11 cellular contexts compared by ENCODE assay signal in genomic region chr2:238684362-238685326, GRCh38.
DNase-seq lines count a peak whose midpoint lies in the region; ATAC-seq, FAIRE-seq and TF ChIP-seq lines count a peak whose summit lies in the region.
"Had no signal": no experiment of that assay in that cellular context is flagged by ENCODE, and none has a peak within 500 bp of the region (broad histone marks: within the 10 kb centered on the region; RNA-seq: fewer than 3 reads in every experiment).

No MANE protein-coding gene starts in this region.

- no peaks in the 10 kb centered on the region for H3K36me3 ChIP-seq in astrocyte (ENCODE audit: insufficient read depth, low read length)
- no peaks in the 10 kb centered on the region for H3K36me3 ChIP-seq in upper lobe of left lung
- no peaks in the 10 kb centered on the region for H3K36me3 ChIP-seq in CD4-positive, alpha-beta memory T cell (ENCODE audit: insufficient read depth, low read length)

- peak overlapping the region; percentile 36 for H3K9ac ChIP-seq in astrocyte (ENCODE audit: low read length)

- WGBS in upper lobe of left lung, 2 donors, result 64 to 65% methylated on average over 8 of the region's 8 CpGs

- H3K9me3 ChIP-seq in astrocyte (ENCODE audit: insufficient read depth, low read depth, low read length) (no peaks in the 10 kb centered on the region), upper lobe of left lung (no peaks in the 10 kb centered on the region)
- H3K9me3 ChIP-seq in CD4-positive, alpha-beta memory T cell (ENCODE audit: control insufficient read depth in 1 of 2, low read length in 2 of 2), result no peaks in the 10 kb centered on the region

- no peak overlapping the region for H3K4me3 Mint-ChIP-seq in activated CD8-positive, alpha-beta T cell treated with anti-CD3 and anti-CD28 coated beads for 36 hours
- H3K4me3 Mint-ChIP-seq in activated CD8-positive, alpha-beta T cell treated with anti-CD3 and anti-CD28 coated beads, Interleukin-2, amount 10 ng/mL, durations not matched to agents 7 days and 5 days, result no peak overlapping the region
- no peak overlapping the region for H3K4me3 Mint-ChIP-seq in astrocyte (ENCODE audit: unreplicated experiment)
- no peak overlapping the region for H3K4me3 Mint-ChIP-seq in CD4-positive, alpha-beta memory T cell
- H3K4me3 Mint-ChIP-seq: CD14-positive monocyte had no signal

- H4K20me1 ChIP-seq in astrocyte (ENCODE audit: insufficient read depth, low read length), result no peaks in the 10 kb centered on the region

- peak; percentile 93 for FAIRE-seq in astrocyte (lab: Jason Lieb, UNC)

- H3K27ac ChIP-seq in astrocyte (ENCODE audit: low read depth, low read length) (peak overlapping the region; percentile 82), upper lobe of left lung (peak overlapping the region in 3 of 4 donors; percentile 1 to 40 (median 32))
- H3K27ac ChIP-seq in CD4-positive, alpha-beta memory T cell (ENCODE audit: low read depth, low read length), result no peak overlapping the region

- H3K36me3 Mint-ChIP-seq in activated CD8-positive, alpha-beta T cell treated with anti-CD3 and anti-CD28 coated beads for 36 hours (ENCODE audit: low read depth), result no peaks in the 10 kb centered on the region
- no peaks in the 10 kb centered on the region for H3K36me3 Mint-ChIP-seq in activated CD8-positive, alpha-beta T cell treated with anti-CD3 and anti-CD28 coated beads, Interleukin-2, amount 10 ng/mL, durations not matched to agents 7 days and 5 days (ENCODE audit: low read depth)
- no peaks in the 10 kb centered on the region for H3K36me3 Mint-ChIP-seq in astrocyte (ENCODE audit: low read depth, unreplicated experiment)
- no peaks in the 10 kb centered on the region for H3K36me3 Mint-ChIP-seq in CD4-positive, alpha-beta memory T cell
- H3K36me3 Mint-ChIP-seq: CD14-positive monocyte had no signal

- peak in 2 of 4 donors; percentile 12 to 70 for TF ChIP-seq EP300 in upper lobe of left lung (IDR thresholded peaks at IDR 0.05)

- H3K27me3 ChIP-seq in astrocyte (ENCODE audit: insufficient read depth, low read length), result no peaks in the 10 kb centered on the region
- no peaks in the 10 kb centered on the region for H3K27me3 ChIP-seq in upper lobe of left lung
- H3K27me3 ChIP-seq in CD4-positive, alpha-beta memory T cell (ENCODE audit: insufficient read depth, low read length), result no peaks in the 10 kb centered on the region

- H3K4me1 Mint-ChIP-seq in activated CD8-positive, alpha-beta T cell treated with anti-CD3 and anti-CD28 coated beads for 36 hours (ENCODE audit: low read depth), result peaks cover 6% of the 10 kb centered on the region
- H3K4me1 Mint-ChIP-seq in activated CD8-positive, alpha-beta T cell treated with anti-CD3 and anti-CD28 coated beads, Interleukin-2, amount 10 ng/mL, durations not matched to agents 7 days and 5 days (ENCODE audit: low read depth), result no peaks in the 10 kb centered on the region
- peaks cover 5% of the 10 kb centered on the region for H3K4me1 Mint-ChIP-seq in astrocyte (ENCODE audit: low read depth, unreplicated experiment)
- H3K4me1 Mint-ChIP-seq in CD4-positive, alpha-beta memory T cell, result no peaks in the 10 kb centered on the region
- H3K4me1 Mint-ChIP-seq: CD14-positive monocyte had no signal

- no peak overlapping the region for H2AFZ ChIP-seq in astrocyte (ENCODE audit: low read depth, low read length)

- peak; percentile 37 for DNase-seq in activated CD8-positive, alpha-beta T cell treated with anti-CD3 and anti-CD28 coated beads for 36 hours
- no peak for DNase-seq in activated CD8-positive, alpha-beta T cell treated with anti-CD3 and anti-CD28 coated beads, Interleukin-2, amount 10 ng/mL, durations not matched to agents 7 days and 5 days
- peak; percentile 99 for DNase-seq in astrocyte (ENCODE audit: low read depth)
- peak; percentile 100 for DNase-seq in iris pigment epithelial cell (ENCODE audit: low read depth)
- DNase-seq in upper lobe of left lung, result no peak
- DNase-seq in mesenteric fat pad (ENCODE audit: low spot score), result no peak
- DNase-seq in CD4-positive, alpha-beta memory T cell, result no peak
- DNase-seq in COR-L47 (lab: John Stamatoyannopoulos, UW), result no peak
- DNase-seq: activated CD8-positive, alpha-beta memory T cell treated with anti-CD3 and anti-CD28 coated beads, Interleukin-2, amount 50 U/mL, for 4 hours; NCI-H1048 had no signal

- intact Hi-C loops in activated CD8-positive, alpha-beta T cell treated with anti-CD3 and anti-CD28 coated beads for 36 hours (cut with micrococcal nuclease), result no loop called here
- intact Hi-C loops in CD4-positive, alpha-beta memory T cell (cut with micrococcal nuclease), result no loop called here

- H3K4me2 ChIP-seq in astrocyte (ENCODE audit: low read length), result peak overlapping the region; percentile 20

- H3K27me3 Mint-ChIP-seq in activated CD8-positive, alpha-beta T cell treated with anti-CD3 and anti-CD28 coated beads for 36 hours, result peaks cover 25% of the 10 kb centered on the region
- H3K27me3 Mint-ChIP-seq in activated CD8-positive, alpha-beta T cell treated with anti-CD3 and anti-CD28 coated beads, Interleukin-2, amount 10 ng/mL, durations not matched to agents 7 days and 5 days (ENCODE audit: low read depth), result peaks cover 8% of the 10 kb centered on the region
- H3K27me3 Mint-ChIP-seq in astrocyte (ENCODE audit: low read depth, unreplicated experiment), result peaks cover 15% of the 10 kb centered on the region
- H3K27me3 Mint-ChIP-seq in CD4-positive, alpha-beta memory T cell, result peaks cover 22 to 25% of the 10 kb centered on the region in 2 donors

- POLR2A ChIA-PET in activated CD8-positive, alpha-beta T cell treated with anti-CD3 and anti-CD28 coated beads for 36 hours (lab: Charles Lee), result no interaction called here
- POLR2A ChIA-PET in activated CD8-positive, alpha-beta T cell treated with anti-CD3 and anti-CD28 coated beads, Interleukin-2, amount 10 ng/mL, durations not matched to agents 7 days and 5 days (lab: Charles Lee), result no interaction called here
- POLR2A ChIA-PET in CD4-positive, alpha-beta memory T cell (lab: Charles Lee; ENCODE audit: partially characterized antibody), result no interaction called here

- H3K9me3 Mint-ChIP-seq in activated CD8-positive, alpha-beta T cell treated with anti-CD3 and anti-CD28 coated beads for 36 hours, result no peaks in the 10 kb centered on the region
- H3K9me3 Mint-ChIP-seq in activated CD8-positive, alpha-beta T cell treated with anti-CD3 and anti-CD28 coated beads, Interleukin-2, amount 10 ng/mL, durations not matched to agents 7 days and 5 days (ENCODE audit: insufficient read depth), result no peaks in the 10 kb centered on the region
- peaks cover 2% of the 10 kb centered on the region for H3K9me3 Mint-ChIP-seq in astrocyte (ENCODE audit: unreplicated experiment)
- peaks cover 0 to 5% (median 0%) of the 10 kb centered on the region in 8 donors for H3K9me3 Mint-ChIP-seq in CD4-positive, alpha-beta memory T cell
- H3K9me3 Mint-ChIP-seq: CD14-positive monocyte had no signal

- no peaks in the 10 kb centered on the region for H3K79me2 ChIP-seq in astrocyte (ENCODE audit: insufficient read depth, low read length)

- H3K4me1 ChIP-seq in astrocyte (ENCODE audit: insufficient read depth, low read length) (peaks cover 17% of the 10 kb centered on the region), upper lobe of left lung (peaks cover 0 to 7% (median 0%) of the 10 kb centered on the region in 4 donors)
- no peaks in the 10 kb centered on the region for H3K4me1 ChIP-seq in CD4-positive, alpha-beta memory T cell (ENCODE audit: insufficient read depth, low read length)

- CTCF ChIA-PET in activated CD8-positive, alpha-beta T cell treated with anti-CD3 and anti-CD28 coated beads for 36 hours (lab: Charles Lee), result no interaction called here
- CTCF ChIA-PET in activated CD8-positive, alpha-beta T cell treated with anti-CD3 and anti-CD28 coated beads, Interleukin-2, amount 10 ng/mL, durations not matched to agents 7 days and 5 days (lab: Charles Lee), result no interaction called here
- CTCF ChIA-PET in CD4-positive, alpha-beta memory T cell (lab: Charles Lee; ENCODE audit: partially characterized antibody), result no interaction called here

- no peak overlapping the region for H3K27ac Mint-ChIP-seq in activated CD8-positive, alpha-beta T cell treated with anti-CD3 and anti-CD28 coated beads for 36 hours
- H3K27ac Mint-ChIP-seq in activated CD8-positive, alpha-beta T cell treated with anti-CD3 and anti-CD28 coated beads, Interleukin-2, amount 10 ng/mL, durations not matched to agents 7 days and 5 days, result no peak overlapping the region
- no peak overlapping the region for H3K27ac Mint-ChIP-seq in astrocyte (ENCODE audit: unreplicated experiment)
- H3K27ac Mint-ChIP-seq in CD4-positive, alpha-beta memory T cell, result no peak overlapping the region
- H3K27ac Mint-ChIP-seq: CD14-positive monocyte had no signal

- TF ChIP-seq POLR2A in upper lobe of left lung (IDR thresholded peaks at IDR 0.05), result no peak

- TF ChIP-seq CTCF in activated CD8-positive, alpha-beta T cell treated with anti-CD3 and anti-CD28 coated beads for 36 hours (IDR thresholded peaks at IDR 0.05), result no peak
- no peak for TF ChIP-seq CTCF in astrocyte (IDR thresholded peaks at IDR 0.05; ENCODE audit: insufficient read depth, low read depth, low read length)
- no peak for TF ChIP-seq CTCF in upper lobe of left lung (IDR thresholded peaks at IDR 0.05)

- no peak overlapping the region for H3K4me3 ChIP-seq in astrocyte (ENCODE audit: insufficient read depth, low read depth, low read length)
- no peak overlapping the region for H3K4me3 ChIP-seq in upper lobe of left lung
- H3K4me3 ChIP-seq in CD4-positive, alpha-beta memory T cell (ENCODE audit: low read length in 2 of 2), result no peak overlapping the region

- ATAC-seq in activated CD8-positive, alpha-beta T cell treated with anti-CD3 and anti-CD28 coated beads for 36 hours, result peak; percentile 65
- no peak for ATAC-seq in activated CD8-positive, alpha-beta T cell treated with anti-CD3 and anti-CD28 coated beads, Interleukin-2, amount 10 ng/mL, durations not matched to agents 7 days and 5 days
- peak; percentile 83 to 94 for ATAC-seq in upper lobe of left lung (ENCODE audit: low FRiP score in 2 of 2)

Comparison
In these comparisons a context has a peak if more than half of its experiments do, and no peak if none do; other contexts are left out.
1. DNase-seq: peak in activated CD8-positive, alpha-beta T cell treated with anti-CD3 and anti-CD28 coated beads for 36 hours (single experiment), astrocyte (single experiment) and iris pigment epithelial cell (single experiment); none in activated CD8-positive, alpha-beta T cell treated with anti-CD3 and anti-CD28 coated beads, Interleukin-2, amount 10 ng/mL, durations not matched to agents 7 days and 5 days (single experiment), upper lobe of left lung (0 of 2), mesenteric fat pad (single experiment), CD4-positive, alpha-beta memory T cell (0 of 5) and COR-L47 (single experiment).